Comparison of ENCODE assay signal across 21 cellular contexts in the genomic region with DNA sequence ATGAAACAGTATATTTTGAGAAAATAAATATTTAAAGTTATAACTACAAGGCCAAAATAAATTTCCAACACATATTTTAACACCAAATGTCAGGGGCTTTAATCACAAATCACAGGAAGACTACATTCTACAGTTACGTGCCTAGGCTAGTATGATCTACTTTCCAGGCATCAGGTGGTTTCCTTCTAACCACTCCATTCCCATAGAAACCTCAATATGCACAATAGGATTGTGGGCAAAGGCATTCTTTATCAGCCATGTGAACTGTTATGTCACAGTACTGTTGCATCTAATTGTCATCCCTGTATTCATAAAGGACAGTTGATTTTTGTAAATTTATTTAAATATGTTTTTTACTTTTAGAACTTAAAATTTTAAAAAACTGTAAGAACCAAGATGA.
"Had no signal": no experiment of that assay in that cellular context is flagged by ENCODE, and none has a peak within 500 bp of the region (broad histone marks: within the 10 kb centered on the region; RNA-seq: fewer than 3 reads in every experiment).

No MANE protein-coding gene starts in this region.

- H3K27me3 ChIP-seq: SJSA1 had no signal

- ATAC-seq: K562 had no signal

- H3K4me3 ChIP-seq: K562, SJSA1, SK-N-MC had no signal

- H3K4me1 ChIP-seq: SJSA1 had no signal

- H3K27ac ChIP-seq: HL-60, KMS-11, SJSA1, SK-N-MC had no signal

- DNase-seq: Kasumi-1, MM.1S, NCI-H1092 treated with DMSO at 0.1 percent for 48 hours, NCI-H1436, NCI-H187, NCI-H2029, NCI-H2081 treated with DMSO at 0.1 percent for 48 hours, NCI-H226, NCI-H446, NCI-H510A, NCI-H524 treated with DMSO at 0.1 percent for 48 hours, NCI-H69, NCI-H774, Right ventricle myocardium superior, RPMI8226, SIG-M5 had no signal
